In the genomic region with DNA sequence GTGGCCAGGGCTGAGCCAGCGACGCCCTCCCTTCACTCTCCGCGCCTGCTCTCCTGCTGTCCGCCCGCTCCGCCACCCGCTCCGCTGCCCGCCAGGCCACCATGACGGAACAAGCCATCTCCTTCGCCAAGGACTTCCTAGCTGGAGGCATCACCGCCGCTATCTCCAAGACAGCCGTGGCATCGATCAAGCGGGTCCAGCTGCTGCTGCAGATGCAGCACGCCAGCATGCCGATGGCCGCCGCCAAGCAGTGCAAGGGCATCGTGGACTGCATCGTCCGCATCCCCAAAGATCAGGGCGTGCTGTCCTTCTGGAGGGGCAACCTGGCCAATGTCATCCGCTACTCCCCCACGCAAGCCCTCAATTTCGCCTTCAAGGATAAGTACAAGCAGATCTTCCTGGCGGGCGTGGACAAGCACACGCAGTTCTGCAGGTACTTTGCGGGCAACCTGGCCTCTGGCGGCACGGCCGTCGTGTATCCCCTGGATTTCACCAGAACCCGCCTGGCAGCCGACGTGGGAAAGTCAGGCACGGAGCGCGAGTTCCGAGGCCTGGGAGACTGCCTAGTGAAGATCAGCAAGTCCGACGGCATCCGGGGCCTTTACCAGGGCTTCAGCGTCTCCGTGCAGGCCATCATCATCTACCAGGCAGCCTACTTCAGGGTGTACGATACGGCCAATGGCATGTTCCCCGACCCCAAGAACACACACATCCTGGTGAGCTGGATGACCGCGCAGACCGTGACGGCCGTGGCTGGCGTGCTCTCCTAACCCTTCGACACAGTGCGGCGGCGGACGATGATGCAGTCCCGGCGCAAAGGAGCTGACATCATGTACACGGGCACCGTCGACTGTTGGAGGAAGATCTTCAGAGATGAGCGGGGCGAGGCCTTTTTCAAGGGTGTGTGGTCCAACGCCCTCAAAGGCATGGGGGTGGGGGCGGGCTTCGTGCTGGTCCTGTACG, we compare ENCODE assay signal across 25 cellular contexts.
"Had no signal": no experiment of that assay in that cellular context is flagged by ENCODE, and none has a peak within 500 bp of the region (broad histone marks: within the 10 kb centered on the region; RNA-seq: fewer than 3 reads in every experiment).

No MANE protein-coding gene starts in this region.

- H3K27ac ChIP-seq: breast epithelium, esophagus muscularis mucosa, foreskin keratinocyte, neural progenitor cell, right lobe of liver, tibial artery had no signal

- H3K4me1 ChIP-seq: breast epithelium, esophagus muscularis mucosa, foreskin keratinocyte, neural progenitor cell, right lobe of liver, tibial artery had no signal

- DNase-seq: activated CD4-positive, alpha-beta T cell treated with anti-CD3 and anti-CD28 coated beads for 36 hours; activated CD4-positive, CD25-positive, alpha-beta regulatory T cell; activated CD8-positive, alpha-beta memory T cell treated with anti-CD3 and anti-CD28 coated beads, Interleukin-2, amount 10 ng/mL, durations not matched to agents 7 days and 5 days; activated CD8-positive, alpha-beta T cell treated with anti-CD3 and anti-CD28 coated beads, Interleukin-2, amount 10 ng/mL, durations not matched to agents 7 days and 5 days; activated naive CD4-positive, alpha-beta T cell; activated T-cell treated with anti-CD3 and anti-CD28 coated beads, Interleukin-2, amount 50 U/mL, for 48 hours; central memory CD4-positive, alpha-beta T cell; dermis blood vessel endothelial cell; effector CD4-positive, alpha-beta T cell; foreskin keratinocyte; mesenchymal stem cell; natural killer cell; stimulated activated CD4-positive, alpha-beta T cell treated with anti-CD3 and anti-CD28 coated beads, Interleukin-12 subunit alpha, Interleukin-12 subunit beta, amount 100 ng/mL, for 4 hours; stimulated activated CD4-positive, alpha-beta T cell treated with anti-CD3 and anti-CD28 coated beads, Interleukin-4, amount 100 ng/mL, for 4 hours; stimulated activated CD8-positive, alpha-beta memory T cell treated with anti-CD3 and anti-CD28 coated beads, Interleukin-4, amount 100 ng/mL, for 48 hours; stimulated activated naive CD8-positive, alpha-beta T cell treated with anti-CD3 and anti-CD28 coated beads, Interleukin-15, amount 100 ng/mL, for 72 hours; substantia nigra; tibial artery had no signal

- H3K4me3 Mint-ChIP-seq: activated CD4-positive, alpha-beta T cell treated with anti-CD3 and anti-CD28 coated beads for 36 hours; activated CD8-positive, alpha-beta memory T cell treated with anti-CD3 and anti-CD28 coated beads, Interleukin-2, amount 10 ng/mL, durations not matched to agents 7 days and 5 days; activated CD8-positive, alpha-beta T cell treated with anti-CD3 and anti-CD28 coated beads, Interleukin-2, amount 10 ng/mL, durations not matched to agents 7 days and 5 days; natural killer cell; neural progenitor cell; stimulated activated memory B cell treated with anti-CD40 and anti-IgM and Interleukin-4, amounts not matched to agents 10 μg/mL and 1 μg/mL and 100 μg/mL, for 72 hours; stimulated activated naive CD8-positive, alpha-beta T cell treated with anti-CD3 and anti-CD28 coated beads, Interleukin-15, amount 100 ng/mL, for 72 hours had no signal

- H3K27me3 Mint-ChIP-seq: activated CD4-positive, alpha-beta T cell treated with anti-CD3 and anti-CD28 coated beads for 36 hours; activated CD8-positive, alpha-beta memory T cell treated with anti-CD3 and anti-CD28 coated beads, Interleukin-2, amount 10 ng/mL, durations not matched to agents 7 days and 5 days; stimulated activated memory B cell treated with anti-CD40 and anti-IgM and Interleukin-4, amounts not matched to agents 10 μg/mL and 1 μg/mL and 100 μg/mL, for 72 hours; stimulated activated naive CD8-positive, alpha-beta T cell treated with anti-CD3 and anti-CD28 coated beads, Interleukin-15, amount 100 ng/mL, for 72 hours had no signal

- H3K4me1 Mint-ChIP-seq: activated CD8-positive, alpha-beta memory T cell treated with anti-CD3 and anti-CD28 coated beads, Interleukin-2, amount 10 ng/mL, durations not matched to agents 7 days and 5 days; natural killer cell; neural progenitor cell; stimulated activated memory B cell treated with anti-CD40 and anti-IgM and Interleukin-4, amounts not matched to agents 10 μg/mL and 1 μg/mL and 100 μg/mL, for 72 hours; stimulated activated naive CD8-positive, alpha-beta T cell treated with anti-CD3 and anti-CD28 coated beads, Interleukin-15, amount 100 ng/mL, for 72 hours had no signal

- ATAC-seq: activated CD4-positive, alpha-beta T cell treated with anti-CD3 and anti-CD28 coated beads for 36 hours; activated CD8-positive, alpha-beta memory T cell treated with anti-CD3 and anti-CD28 coated beads, Interleukin-2, amount 10 ng/mL, durations not matched to agents 7 days and 5 days; activated CD8-positive, alpha-beta T cell treated with anti-CD3 and anti-CD28 coated beads, Interleukin-2, amount 10 ng/mL, durations not matched to agents 7 days and 5 days; activated naive CD4-positive, alpha-beta T cell treated with anti-CD3 and anti-CD28 coated beads, Interleukin-2, amount 50 U/mL, for 72 hours; foreskin keratinocyte; natural killer cell; stimulated activated memory B cell treated with anti-CD40 and anti-IgM and Interleukin-4, amounts not matched to agents 10 μg/mL and 1 μg/mL and 100 μg/mL, for 72 hours; stimulated activated naive CD8-positive, alpha-beta T cell treated with anti-CD3 and anti-CD28 coated beads, Interleukin-15, amount 100 ng/mL, for 72 hours had no signal

- H3K36me3 Mint-ChIP-seq: activated CD8-positive, alpha-beta memory T cell treated with anti-CD3 and anti-CD28 coated beads, Interleukin-2, amount 10 ng/mL, durations not matched to agents 7 days and 5 days; neural progenitor cell; stimulated activated memory B cell treated with anti-CD40 and anti-IgM and Interleukin-4, amounts not matched to agents 10 μg/mL and 1 μg/mL and 100 μg/mL, for 72 hours had no signal

- H3K36me3 ChIP-seq: breast epithelium, esophagus muscularis mucosa, neural progenitor cell, right lobe of liver, tibial artery had no signal

- H3K4me3 ChIP-seq: breast epithelium, esophagus muscularis mucosa, neural progenitor cell, right lobe of liver, tibial artery had no signal

- H3K27ac Mint-ChIP-seq: activated CD4-positive, alpha-beta T cell treated with anti-CD3 and anti-CD28 coated beads for 36 hours; activated CD8-positive, alpha-beta memory T cell treated with anti-CD3 and anti-CD28 coated beads, Interleukin-2, amount 10 ng/mL, durations not matched to agents 7 days and 5 days; activated CD8-positive, alpha-beta T cell treated with anti-CD3 and anti-CD28 coated beads, Interleukin-2, amount 10 ng/mL, durations not matched to agents 7 days and 5 days; activated naive CD4-positive, alpha-beta T cell treated with anti-CD3 and anti-CD28 coated beads, Interleukin-2, amount 50 U/mL, for 72 hours; activated T-helper 2 cell treated with anti-CD3 and anti-CD28 coated beads, Interferon-gamma antibody, Interleukin-2, Interleukin-4, amounts not matched to agents 10 μg/mL and 5 μg/mL and 100 μg/mL, durations not matched to agents 14 hours and 24 hours and 36 hours; natural killer cell; neural progenitor cell; stimulated activated memory B cell treated with anti-CD40 and anti-IgM and Interleukin-4, amounts not matched to agents 10 μg/mL and 1 μg/mL and 100 μg/mL, for 72 hours; stimulated activated naive CD8-positive, alpha-beta T cell treated with anti-CD3 and anti-CD28 coated beads, Interleukin-15, amount 100 ng/mL, for 72 hours had no signal

- H3K9me3 Mint-ChIP-seq: activated T-helper 2 cell treated with anti-CD3 and anti-CD28 coated beads, Interferon-gamma antibody, Interleukin-2, Interleukin-4, amounts not matched to agents 10 μg/mL and 5 μg/mL and 100 μg/mL, durations not matched to agents 14 hours and 24 hours and 36 hours had no signal

- H3K9me3 ChIP-seq: right lobe of liver, tibial artery had no signal

- H3K27me3 ChIP-seq: breast epithelium, esophagus muscularis mucosa, foreskin keratinocyte, neural progenitor cell, right lobe of liver, tibial artery had no signal
